In genomic region chr11:125111341-125112234, GRCh38 we compare ENCODE assay signal across 8 cellular contexts. TPM values are rescaled to one million over a fixed set of nuclear protein-coding genes. Genes with fewer than 3 reads are reported as not detected.
DNase-seq lines count a peak whose midpoint lies in the region; TF ChIP-seq lines count a peak whose summit lies in the region.

Gene TMEM218, minus strand, starts transcription at chr11:125111626. Its CDS starts 9,385 bp downstream, at chr11:125102241.

- H3K4me1 Mint-ChIP-seq in nephron: peaks cover 14% of the 10 kb centered on the region
- H3K4me1 Mint-ChIP-seq in stimulated activated naive CD8-positive, alpha-beta T cell treated with anti-CD3 and anti-CD28 coated beads, Interleukin-15, Interleukin-2, amounts not matched to agents 100 ng/mL and 50 ng/mL, for 24 hours (ENCODE audit: low read depth): peaks cover 18% of the 10 kb centered on the region

- H3K9ac ChIP-seq in ES-I3 (ENCODE audit: low read depth, low read length) (peak within 1 kb of the TSS; percentile 99), MM.1S (ENCODE audit: low read length) (peak within 1 kb of the TSS; percentile 87)

- H3K9me3 ChIP-seq in ES-I3 (ENCODE audit: control insufficient read depth, insufficient read depth, low read length) (peaks cover 6% of the 10 kb centered on the region), HAP-1 (peaks cover 4% of the 10 kb centered on the region; the same call in 1 of the 2 replicates), MM.1S (replicated peaks; ENCODE audit: insufficient read depth, low read length) (no peaks in the 10 kb centered on the region)

- H3K4me3 Mint-ChIP-seq in nephron: peak within 1 kb of the TSS; percentile 93 to 99 (median 96)
- H3K4me3 Mint-ChIP-seq in stimulated activated naive CD8-positive, alpha-beta T cell treated with anti-CD3 and anti-CD28 coated beads, Interleukin-15, Interleukin-2, amounts not matched to agents 100 ng/mL and 50 ng/mL, for 24 hours: peak within 1 kb of the TSS; percentile 86

- H4K20me1 ChIP-seq in MM.1S (ENCODE audit: insufficient read depth, low read length): no peaks in the 10 kb centered on the region

- TF ChIP-seq CTCF in MM.1S (IDR thresholded peaks at IDR 0.05; ENCODE audit: low read length) (no peak), fibroblast of the aortic adventitia (IDR thresholded peaks at IDR 0.05; ENCODE audit: insufficient read depth, low read length) (no peak), nephron (IDR thresholded peaks at IDR 0.05; ENCODE audit: unreplicated experiment in 3 of 3) (no peak)

- DNase-seq in HAP-1 (ENCODE audit: low spot score in 2 of 2): peak; percentile 96 to 99
- peak; percentile 99 for DNase-seq in MM.1S
- peak; percentile 75 for DNase-seq in SIG-M5 (lab: John Stamatoyannopoulos, UW)
- DNase-seq in activated gamma-delta T cell (lab: John Stamatoyannopoulos, UW): peak; percentile 88
- DNase-seq in fibroblast of the aortic adventitia (ENCODE audit: low read depth): peak; percentile 99

- peak within 1 kb of the TSS; percentile 73 for H3K4me3 ChIP-seq in HAP-1
- H3K4me3 ChIP-seq in MM.1S (ENCODE audit: low read length): peak within 1 kb of the TSS; percentile 94
- peak within 1 kb of the TSS; percentile 90 for H3K4me3 ChIP-seq in fibroblast of the aortic adventitia (ENCODE audit: low read depth, low read length)

- peaks cover 21% of the 10 kb centered on the region for H3K79me2 ChIP-seq in MM.1S (ENCODE audit: low read length)

- in situ Hi-C loops in HAP-1 (cut with MboI; ENCODE audit: low sequenced_read_pairs): no loop called here

- H3K36me3 Mint-ChIP-seq in nephron (ENCODE audit: low read depth): peaks cover 6% of the 10 kb centered on the region
- peaks cover 6% of the 10 kb centered on the region for H3K36me3 Mint-ChIP-seq in stimulated activated naive CD8-positive, alpha-beta T cell treated with anti-CD3 and anti-CD28 coated beads, Interleukin-15, Interleukin-2, amounts not matched to agents 100 ng/mL and 50 ng/mL, for 24 hours (ENCODE audit: low read depth)

- H3K36me3 ChIP-seq in ES-I3 (ENCODE audit: insufficient read depth, low read length): no peaks in the 10 kb centered on the region
- H3K36me3 ChIP-seq in HAP-1 (replicated peaks): peaks cover 7% of the 10 kb centered on the region; the same call in 1 of the 2 replicates
- H3K36me3 ChIP-seq in MM.1S (replicated peaks; ENCODE audit: insufficient read depth, low read length): no peaks in the 10 kb centered on the region

- peaks cover 11% of the 10 kb centered on the region for H3K9me3 Mint-ChIP-seq in nephron
- no peaks in the 10 kb centered on the region for H3K9me3 Mint-ChIP-seq in stimulated activated naive CD8-positive, alpha-beta T cell treated with anti-CD3 and anti-CD28 coated beads, Interleukin-15, Interleukin-2, amounts not matched to agents 100 ng/mL and 50 ng/mL, for 24 hours

- no peaks in the 10 kb centered on the region for H3K9me2 ChIP-seq in MM.1S (replicated peaks; ENCODE audit: insufficient read depth, low read length)

- H2AFZ ChIP-seq in MM.1S (ENCODE audit: low read length): peak within 1 kb of the TSS; percentile 91

- H3K27ac ChIP-seq in MM.1S (ENCODE audit: low read length): peak within 1 kb of the TSS; percentile 76

- no peaks in the 10 kb centered on the region for H3K27me3 ChIP-seq in HAP-1 (ENCODE audit: low read depth)
- H3K27me3 ChIP-seq in MM.1S (replicated peaks; ENCODE audit: insufficient read depth, low read length): no peaks in the 10 kb centered on the region

- no peaks in the 10 kb centered on the region for H3K4me1 ChIP-seq in ES-I3 (ENCODE audit: insufficient read depth, low read length)
- H3K4me1 ChIP-seq in HAP-1: peaks cover 6% of the 10 kb centered on the region
- H3K4me1 ChIP-seq in MM.1S (ENCODE audit: low read length): peaks cover 16% of the 10 kb centered on the region

- no peaks in the 10 kb centered on the region for H3K27me3 Mint-ChIP-seq in nephron (ENCODE audit: low read depth)
- H3K27me3 Mint-ChIP-seq in stimulated activated naive CD8-positive, alpha-beta T cell treated with anti-CD3 and anti-CD28 coated beads, Interleukin-15, Interleukin-2, amounts not matched to agents 100 ng/mL and 50 ng/mL, for 24 hours: peaks cover 1% of the 10 kb centered on the region

- H3F3A ChIP-seq in MM.1S (ENCODE audit: insufficient read depth, low read length): peaks cover 5% of the 10 kb centered on the region; the same call in 1 of the 2 replicates

- peak within 1 kb of the TSS; percentile 80 to 97 (median 93) for H3K27ac Mint-ChIP-seq in nephron
- H3K27ac Mint-ChIP-seq in stimulated activated naive CD8-positive, alpha-beta T cell treated with anti-CD3 and anti-CD28 coated beads, Interleukin-15, Interleukin-2, amounts not matched to agents 100 ng/mL and 50 ng/mL, for 24 hours: peak within 1 kb of the TSS; percentile 87

- H3K4me2 ChIP-seq in MM.1S (ENCODE audit: low read depth, low read length): peak within 1 kb of the TSS; percentile 79

RNA-seq across cellular contexts. Expression of gene TMEM218, which starts in this region (rescaled TPM):
- total RNA-seq in fibroblast of the aortic adventitia (ENCODE audit: low replicate concordance): 9.2 and 35.1 TPM in 2 replicates

Comparison
In these comparisons a context has a peak if more than half of its experiments do, and no peak if none do; other contexts are left out.
1. Peak in every context shown above with its lines: DNase-seq, H3K4me3 ChIP-seq and H3K27ac ChIP-seq.